In the genomic region with DNA sequence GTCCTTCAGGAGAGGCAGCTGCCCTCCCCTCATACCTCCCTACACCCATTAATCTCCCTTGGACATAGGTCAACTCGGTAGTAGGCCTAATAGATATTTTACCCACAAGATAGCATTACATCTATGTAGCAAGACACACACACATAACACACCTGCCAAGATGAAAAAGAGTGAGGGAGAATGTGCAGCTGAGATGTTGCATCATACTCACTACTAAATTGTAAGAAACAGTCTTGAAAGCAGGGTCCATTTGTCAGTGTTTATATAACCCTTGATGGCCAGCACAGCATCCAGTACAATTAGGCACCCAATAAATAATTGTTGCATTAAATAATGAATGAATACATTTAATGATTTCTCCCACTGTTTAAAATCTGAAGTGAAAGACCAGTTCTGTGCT, we compare ENCODE assay signal across 22 cellular contexts.
A peak's percentile ranks its signal among the peaks of the same experiment; 100 is the strongest.
DNase-seq lines count a peak whose midpoint lies in the region; TF ChIP-seq lines count a peak whose summit lies in the region.
"Had no signal": no experiment of that assay in that cellular context is flagged by ENCODE, and none has a peak within 500 bp of the region (broad histone marks: within the 10 kb centered on the region; RNA-seq: fewer than 3 reads in every experiment).

No MANE protein-coding gene starts in this region.

- H3K4me3 Mint-ChIP-seq in Caco-2 (ENCODE audit: unreplicated experiment) (no peak overlapping the region), glutamatergic neuron (ENCODE audit: unreplicated experiment) (no peak overlapping the region), progenitor cell of endocrine pancreas (ENCODE audit: low read depth) (no peak overlapping the region)
- H3K4me3 Mint-ChIP-seq in activated T-cell treated with anti-CD3 and anti-CD28 coated beads, Interleukin-2, amount 50 U/mL, for 24 hours, result no peak overlapping the region
- H3K4me3 Mint-ChIP-seq: B cell; CD4-positive, alpha-beta T cell; CD8-positive, alpha-beta T cell had no signal

- peaks cover 38% of the 10 kb centered on the region for H3K4me1 Mint-ChIP-seq in Caco-2 (ENCODE audit: low read depth, unreplicated experiment)
- H3K4me1 Mint-ChIP-seq in glutamatergic neuron (ENCODE audit: low read depth, unreplicated experiment), result peaks cover 11% of the 10 kb centered on the region
- peaks cover 22% of the 10 kb centered on the region for H3K4me1 Mint-ChIP-seq in progenitor cell of endocrine pancreas (ENCODE audit: low read depth)
- H3K4me1 Mint-ChIP-seq in activated T-cell treated with anti-CD3 and anti-CD28 coated beads, Interleukin-2, amount 50 U/mL, for 24 hours (ENCODE audit: low read depth), result peaks cover 6% of the 10 kb centered on the region

- POLR2A ChIA-PET in Caco-2 (lab: Charles Lee), result no interaction called here

- no peak overlapping the region for H3K4me3 ChIP-seq in Caco-2 (ENCODE audit: low read depth, low read length)
- H3K4me3 ChIP-seq: A549; BLaER1 treated with 17β-estradiol and CSF1 and Interleukin-3, amounts not matched to agents 10 nM and 100 nM; GM12878 had no signal

- CTCF ChIA-PET in Caco-2 (lab: Charles Lee), result no interaction called here

- H3K27ac Mint-ChIP-seq in Caco-2 (ENCODE audit: unreplicated experiment), result peak overlapping the region; percentile 17
- H3K27ac Mint-ChIP-seq in glutamatergic neuron (ENCODE audit: unreplicated experiment), result peak overlapping the region; percentile 52
- peak overlapping the region; percentile 2 for H3K27ac Mint-ChIP-seq in progenitor cell of endocrine pancreas
- no peak overlapping the region for H3K27ac Mint-ChIP-seq in activated T-cell treated with anti-CD3 and anti-CD28 coated beads, Interleukin-2, amount 50 U/mL, for 24 hours
- H3K27ac Mint-ChIP-seq: B cell; CD4-positive, alpha-beta T cell; CD8-positive, alpha-beta T cell had no signal

- no peaks in the 10 kb centered on the region for H3K36me3 Mint-ChIP-seq in Caco-2 (ENCODE audit: insufficient read depth, unreplicated experiment)
- no peaks in the 10 kb centered on the region for H3K36me3 Mint-ChIP-seq in glutamatergic neuron (ENCODE audit: unreplicated experiment)
- no peaks in the 10 kb centered on the region for H3K36me3 Mint-ChIP-seq in progenitor cell of endocrine pancreas (ENCODE audit: insufficient read depth)
- H3K36me3 Mint-ChIP-seq in activated T-cell treated with anti-CD3 and anti-CD28 coated beads, Interleukin-2, amount 50 U/mL, for 24 hours (ENCODE audit: low read depth), result no peaks in the 10 kb centered on the region
- H3K36me3 Mint-ChIP-seq: CD8-positive, alpha-beta T cell had no signal

- BruUV-seq in Caco-2 (replicated peaks; lab: Mats Ljungman, UMichigan), result no TSS peak

- H3K27me3 Mint-ChIP-seq in Caco-2 (ENCODE audit: insufficient read depth, unreplicated experiment), result no peaks in the 10 kb centered on the region
- peaks cover 5% of the 10 kb centered on the region for H3K27me3 Mint-ChIP-seq in glutamatergic neuron (ENCODE audit: unreplicated experiment)
- no peaks in the 10 kb centered on the region for H3K27me3 Mint-ChIP-seq in progenitor cell of endocrine pancreas
- peaks cover 12% of the 10 kb centered on the region for H3K27me3 Mint-ChIP-seq in activated T-cell treated with anti-CD3 and anti-CD28 coated beads, Interleukin-2, amount 50 U/mL, for 24 hours

- no peaks in the 10 kb centered on the region for H3K27me3 ChIP-seq in Caco-2 (replicated peaks; ENCODE audit: control insufficient read depth, insufficient read depth, low read length)
- H3K27me3 ChIP-seq: BLaER1 treated with 17β-estradiol and CSF1 and Interleukin-3, amounts not matched to agents 10 nM and 100 nM had no signal

- peaks cover 8% of the 10 kb centered on the region for H3K4me1 ChIP-seq in Caco-2
- H3K4me1 ChIP-seq: A549 had no signal

- no peaks in the 10 kb centered on the region for H3K9me3 ChIP-seq in Caco-2
- H3K9me3 ChIP-seq: A549; BLaER1 treated with 17β-estradiol and CSF1 and Interleukin-3, amounts not matched to agents 10 nM and 100 nM had no signal

- TF ChIP-seq CTCF in Caco-2 (IDR thresholded peaks at IDR 0.05; ENCODE audit: insufficient read depth in 1 of 2, low read depth in 1 of 2, low read length in 1 of 2, severe bottlenecking in 1 of 2, unreplicated experiment in 1 of 2), result no peak
- no peak for TF ChIP-seq CTCF in glutamatergic neuron (IDR thresholded peaks at IDR 0.05; ENCODE audit: partially characterized antibody, unreplicated experiment)
- no peak for TF ChIP-seq CTCF in progenitor cell of endocrine pancreas (IDR thresholded peaks at IDR 0.05; ENCODE audit: unreplicated experiment)

- peak; percentile 6 for DNase-seq in NCI-H2107 treated with DMSO at 0.1 percent for 48 hours (lab: John Stamatoyannopoulos, UW; ENCODE audit: unreplicated experiment)
- no peak for DNase-seq in NCI-H2107 (lab: John Stamatoyannopoulos, UW)
- peak in 1 of 2 experiments; percentile 2 for DNase-seq in Caco-2
- DNase-seq in glutamatergic neuron, result no peak
- no peak for DNase-seq in progenitor cell of endocrine pancreas (ENCODE audit: low spot score, unreplicated experiment)
- DNase-seq in NCI-H2196 (lab: John Stamatoyannopoulos, UW; ENCODE audit: unreplicated experiment), result no peak
- DNase-seq in T1000 (lab: John Stamatoyannopoulos, UW), result no peak
- DNase-seq in activated T-cell treated with anti-CD3 and anti-CD28 coated beads, Interleukin-2, amount 50 U/mL, for 24 hours, result no peak
- DNase-seq: AML-193; CD4-positive, alpha-beta T cell; CD8-positive, alpha-beta T cell; DMS 273 treated with DMSO at 0.1 percent for 48 hours; DMS153; DMS53; DMS79; DND-41; EL; GDM1 had no signal

- H3K36me3 ChIP-seq in Caco-2 (ENCODE audit: control insufficient read depth, insufficient read depth, low read length), result no peaks in the 10 kb centered on the region
- H3K36me3 ChIP-seq: BLaER1 treated with 17β-estradiol and CSF1 and Interleukin-3, amounts not matched to agents 10 nM and 100 nM had no signal

- intact Hi-C loops in Caco-2 (cut with micrococcal nuclease; ENCODE audit: unreplicated experiment), result no loop called here

- H3K9me3 Mint-ChIP-seq in Caco-2 (ENCODE audit: unreplicated experiment) (no peaks in the 10 kb centered on the region), glutamatergic neuron (ENCODE audit: unreplicated experiment) (peaks cover 3% of the 10 kb centered on the region), progenitor cell of endocrine pancreas (ENCODE audit: low read depth) (no peaks in the 10 kb centered on the region)
- H3K9me3 Mint-ChIP-seq in activated T-cell treated with anti-CD3 and anti-CD28 coated beads, Interleukin-2, amount 50 U/mL, for 24 hours, result no peaks in the 10 kb centered on the region
- H3K9me3 Mint-ChIP-seq: CD4-positive, alpha-beta T cell; CD8-positive, alpha-beta T cell had no signal
